Comparison of ENCODE assay signal across 32 cellular contexts in genomic region chr12:46693518-46693917, GRCh38.
"Had no signal": no experiment of that assay in that cellular context is flagged by ENCODE, and none has a peak within 500 bp of the region (broad histone marks: within the 10 kb centered on the region; RNA-seq: fewer than 3 reads in every experiment).

No MANE protein-coding gene starts in this region.

- H3K36me3 ChIP-seq: adrenal gland, brain microvascular endothelial cell, breast epithelium had no signal

- H3K4me1 ChIP-seq: adrenal gland, body of pancreas, breast epithelium had no signal

- ATAC-seq: activated CD8-positive, alpha-beta T cell treated with anti-CD3 and anti-CD28 coated beads for 36 hours; activated naive CD4-positive, alpha-beta T cell treated with anti-CD3 and anti-CD28 coated beads, Interleukin-2, amount 50 U/mL, for 72 hours; activated T-cell treated with anti-CD3 and anti-CD28 coated beads, Interleukin-2, amount 50 U/mL, for 4 hours; activated T-cell treated with anti-CD3 and anti-CD28 coated beads, Interleukin-2, amount 50 U/mL, for 72 hours; activated T-helper 17 cell treated with anti-CD3 and anti-CD28 coated beads, Interleukin-2, amount 50 U/mL, for 72 hours; body of pancreas had no signal

- H3K27me3 ChIP-seq: adrenal gland, body of pancreas, brain microvascular endothelial cell, breast epithelium had no signal

- H3K9me3 ChIP-seq: adrenal gland had no signal

- DNase-seq: activated B cell treated with CpG ODN at 0.5 μM for 24 hours; activated CD4-positive, alpha-beta memory T cell treated with anti-CD3 and anti-CD28 coated beads for 36 hours; activated CD4-positive, alpha-beta T cell treated with anti-CD3 and anti-CD28 coated beads for 4 hours; activated CD4-positive, alpha-beta T cell treated with anti-CD3 and anti-CD28 coated beads, Interleukin-2, amount 10 ng/mL, durations not matched to agents 24 days and 14 days; activated CD4-positive, alpha-beta T cell treated with anti-CD3 and anti-CD28 coated beads, Interleukin-2, amount 50 U/mL, for 1 hour; activated CD4-positive, alpha-beta T cell treated with anti-CD3 and anti-CD28 coated beads, Interleukin-2, amount 50 U/mL, for 4 hours; activated CD4-positive, CD25-positive, alpha-beta regulatory T cell treated with anti-CD3 and anti-CD28 coated beads, Interleukin-2, amount 50 U/mL, for 72 hours; activated CD8-positive, alpha-beta memory T cell treated with anti-CD3 and anti-CD28 coated beads, Interleukin-2, amount 50 U/mL, for 4 hours; activated CD8-positive, alpha-beta T cell treated with anti-CD3 and anti-CD28 coated beads for 36 hours; activated effector memory CD4-positive, alpha-beta T cell treated with anti-CD3 and anti-CD28 coated beads, Interleukin-2, amount 50 U/mL, for 16 hours; activated gamma-delta T cell treated with Interleukin-2 at 50 U/mL for 16 hours; activated naive CD4-positive, alpha-beta T cell; activated naive CD4-positive, alpha-beta T cell treated with anti-CD3 and anti-CD28 coated beads for 36 hours; activated naive CD4-positive, alpha-beta T cell treated with anti-CD3 and anti-CD28 coated beads, Interleukin-2, amount 50 U/mL, for 16 hours; activated naive CD8-positive, alpha-beta T cell treated with anti-CD3 and anti-CD28 coated beads for 36 hours; activated T-cell treated with anti-CD3 and anti-CD28 coated beads for 4 hours; activated T-cell treated with anti-CD3 and anti-CD28 coated beads, Interleukin-2, amount 50 U/mL, for 1 hour; activated T-cell treated with anti-CD3 and anti-CD28 coated beads, Interleukin-2, amount 50 U/mL, for 4 hours; activated T-cell treated with anti-CD3 and anti-CD28 coated beads, Interleukin-2, amount 50 U/mL, for 72 hours; adrenal gland; amniotic stem cell; aorta; body of pancreas; brain microvascular endothelial cell; central memory CD4-positive, alpha-beta T cell; T-helper 1 cell; T-helper 2 cell; T-helper 9 cell had no signal

- H3K27ac ChIP-seq: adrenal gland, body of pancreas, brain microvascular endothelial cell, breast epithelium, VCaP had no signal

- H3K4me3 ChIP-seq: adrenal gland, body of pancreas, breast epithelium had no signal
